Comparison of ENCODE assay signal across 8 cellular contexts in genomic region chr17:17840751-17841591, GRCh38.
DNase-seq lines count a peak whose midpoint lies in the region; ATAC-seq and TF ChIP-seq lines count a peak whose summit lies in the region.

No MANE protein-coding gene starts in this region.

- in situ Hi-C loops in astrocyte of the spinal cord (cut with HindIII; ENCODE audit: low sequenced_read_pairs), result no loop called here

- H3K4me3 Mint-ChIP-seq in stimulated activated effector memory CD8-positive, alpha-beta T cell treated with anti-CD3 and anti-CD28 coated beads, Interleukin-12 subunit alpha, Interleukin-12 subunit beta, amount 100 ng/mL, for 72 hours, result peak overlapping the region; percentile 70

- H3K4me1 ChIP-seq in DOHH2 (ENCODE audit: control insufficient read depth, low read length), result peaks cover 45% of the 10 kb centered on the region
- H3K4me1 ChIP-seq in iPS-20b (ENCODE audit: insufficient read depth, low read length), result peaks cover 35% of the 10 kb centered on the region; the same call in 1 of the 2 replicates

- H3F3A ChIP-seq in DOHH2 (ENCODE audit: control insufficient read depth, insufficient read depth), result peaks cover 9% of the 10 kb centered on the region

- no peak for ATAC-seq in stimulated activated effector memory CD8-positive, alpha-beta T cell treated with anti-CD3 and anti-CD28 coated beads, Interleukin-12 subunit alpha, Interleukin-12 subunit beta, amount 100 ng/mL, for 72 hours
- ATAC-seq in HG02623 (IDR thresholded peaks at IDR 0.05; ENCODE audit: unreplicated experiment) (no peak), HG03159 (IDR thresholded peaks at IDR 0.05; ENCODE audit: unreplicated experiment) (no peak)

- H3K9me3 Mint-ChIP-seq in stimulated activated effector memory CD8-positive, alpha-beta T cell treated with anti-CD3 and anti-CD28 coated beads, Interleukin-12 subunit alpha, Interleukin-12 subunit beta, amount 100 ng/mL, for 72 hours, result no peaks in the 10 kb centered on the region

- peak; percentile 81 for DNase-seq in NCI-H1105 treated with DMSO at 0.1 percent for 48 hours (lab: John Stamatoyannopoulos, UW)
- peak; percentile 50 for DNase-seq in astrocyte of the spinal cord (ENCODE audit: low read depth, low spot score)
- DNase-seq in stimulated activated effector memory CD8-positive, alpha-beta T cell treated with anti-CD3 and anti-CD28 coated beads, Interleukin-12 subunit alpha, Interleukin-12 subunit beta, amount 100 ng/mL, for 72 hours (ENCODE audit: low spot score in 2 of 2), result peak in 1 of 2 donors; percentile 52
- DNase-seq in activated CD8-positive, alpha-beta memory T cell treated with anti-CD3 and anti-CD28 coated beads, Interleukin-2, amount 50 U/mL, for 4 hours, result no peak

- H4K20me1 ChIP-seq in DOHH2 (ENCODE audit: control insufficient read depth, insufficient read depth, low read depth, low read length), result no peaks in the 10 kb centered on the region

- H3K9ac ChIP-seq in iPS-20b (ENCODE audit: low read depth, low read length), result peak overlapping the region; percentile 81; the same call in 1 of the 2 replicates

- peaks cover 24% of the 10 kb centered on the region for H3K79me2 ChIP-seq in DOHH2 (ENCODE audit: control insufficient read depth, low read length)

- H3K4me1 Mint-ChIP-seq in stimulated activated effector memory CD8-positive, alpha-beta T cell treated with anti-CD3 and anti-CD28 coated beads, Interleukin-12 subunit alpha, Interleukin-12 subunit beta, amount 100 ng/mL, for 72 hours, result peaks cover 36% of the 10 kb centered on the region

- no peaks in the 10 kb centered on the region for H3K9me3 ChIP-seq in DOHH2 (ENCODE audit: control insufficient read depth, insufficient read depth, low read length)
- H3K9me3 ChIP-seq in iPS-20b (ENCODE audit: insufficient read depth, low read depth, low read length), result no peaks in the 10 kb centered on the region

- H3K27ac ChIP-seq in DOHH2 (ENCODE audit: low read depth, low read length) (peak overlapping the region; percentile 81), iPS-20b (ENCODE audit: low read length) (peak overlapping the region; percentile 4)

- peak overlapping the region; percentile 78 for H3K4me3 ChIP-seq in DOHH2 (ENCODE audit: low read length)
- no peak overlapping the region for H3K4me3 ChIP-seq in astrocyte of the spinal cord (ENCODE audit: low read depth, low read length)
- H3K4me3 ChIP-seq in iPS-20b (ENCODE audit: low read length), result peak overlapping the region; percentile 61; the same call in 1 of the 2 replicates

- TF ChIP-seq CTCF in DOHH2 (IDR thresholded peaks at IDR 0.05; ENCODE audit: low read depth, low read length, poor library complexity, severe bottlenecking) (no peak), astrocyte of the spinal cord (IDR thresholded peaks at IDR 0.05; ENCODE audit: low read depth, low read length) (no peak)

- peaks cover 11% of the 10 kb centered on the region for H3K36me3 Mint-ChIP-seq in stimulated activated effector memory CD8-positive, alpha-beta T cell treated with anti-CD3 and anti-CD28 coated beads, Interleukin-12 subunit alpha, Interleukin-12 subunit beta, amount 100 ng/mL, for 72 hours

- peak overlapping the region; percentile 99 for H3K4me2 ChIP-seq in DOHH2 (ENCODE audit: low read length)

- no peaks in the 10 kb centered on the region for H3K9me2 ChIP-seq in DOHH2 (replicated peaks; ENCODE audit: control insufficient read depth, low read length)

- peak overlapping the region; percentile 82 for H3K27ac Mint-ChIP-seq in stimulated activated effector memory CD8-positive, alpha-beta T cell treated with anti-CD3 and anti-CD28 coated beads, Interleukin-12 subunit alpha, Interleukin-12 subunit beta, amount 100 ng/mL, for 72 hours

- H3K36me3 ChIP-seq in DOHH2 (ENCODE audit: control insufficient read depth, low read length) (peaks cover 5% of the 10 kb centered on the region), iPS-20b (ENCODE audit: insufficient read depth, low read depth, low read length) (no peaks in the 10 kb centered on the region)

- H3K27me3 ChIP-seq in DOHH2 (ENCODE audit: control insufficient read depth, low read length) (no peaks in the 10 kb centered on the region), iPS-20b (ENCODE audit: insufficient read depth, low read length) (no peaks in the 10 kb centered on the region)
